In the genomic region with DNA sequence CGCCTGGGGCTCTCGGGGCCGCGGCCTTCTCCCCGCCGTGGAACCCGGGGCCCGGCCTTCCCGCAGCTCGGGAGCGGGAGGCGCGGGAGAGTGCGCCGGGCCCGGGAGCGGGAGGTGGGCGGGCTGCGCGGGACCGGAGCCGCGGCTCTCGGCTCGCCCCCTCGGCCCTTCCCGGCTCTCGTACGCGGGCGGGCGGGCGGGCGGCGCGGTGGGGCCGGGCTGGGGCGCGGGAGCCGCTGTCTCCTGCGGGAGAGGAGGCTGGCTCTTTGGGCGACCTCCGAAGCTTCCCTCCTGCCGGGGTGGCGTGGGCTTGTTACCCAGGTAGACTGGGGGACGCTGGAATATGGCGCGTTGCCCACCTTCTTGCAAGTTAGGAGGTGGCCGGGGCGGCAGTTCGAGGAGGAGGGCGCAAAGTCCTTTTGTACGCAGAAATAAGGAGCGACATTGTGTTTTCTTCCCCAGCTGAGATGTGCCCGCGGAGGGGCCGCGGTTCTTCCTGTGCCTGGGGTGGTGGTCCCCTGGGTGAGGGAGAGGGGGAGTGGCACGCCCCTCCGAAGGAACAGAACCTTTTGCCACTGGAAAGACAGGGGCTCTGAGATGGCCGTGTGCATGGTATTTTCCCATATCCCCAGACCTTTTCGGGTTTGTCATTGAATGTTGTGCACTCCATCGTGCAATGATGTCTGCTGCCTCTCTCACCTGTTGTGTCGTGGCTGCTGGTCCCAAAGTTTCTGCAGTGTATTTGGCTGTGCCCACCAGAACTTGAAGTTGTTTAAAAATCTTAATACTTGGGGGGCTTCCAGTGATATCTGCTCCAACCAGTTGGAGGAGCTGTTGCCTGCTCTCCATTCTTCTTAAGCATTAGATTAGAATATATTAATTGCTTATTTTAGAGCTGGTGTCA, we compare ENCODE assay signal across 8 cellular contexts. TPM values are rescaled to one million over a fixed set of nuclear protein-coding genes. Genes with fewer than 3 reads are reported as not detected.
DNase-seq lines count a peak whose midpoint lies in the region; ATAC-seq and TF ChIP-seq lines count a peak whose summit lies in the region.

No MANE protein-coding gene starts in this region.

- ATAC-seq in activated CD4-positive, alpha-beta T cell treated with anti-CD3 and anti-CD28 coated beads for 36 hours: no peak

- no peak overlapping the region for H2BK120ac ChIP-seq in H9 (ENCODE audit: low read depth, low read length, poor library complexity, severe bottlenecking)

- peaks cover 4% of the 10 kb centered on the region; the same call in 1 of the 2 replicates for H3K4me1 ChIP-seq in H9 (ENCODE audit: insufficient read depth, low read length)

- H2BK15ac ChIP-seq in H9 (ENCODE audit: low read depth, low read length): no peak overlapping the region

- H3K36me3 Mint-ChIP-seq in H9 (ENCODE audit: insufficient read depth in 1 of 3, low read depth in 3 of 3): peaks cover 0 to 19% (median 13%) of the 10 kb centered on the region in 3 experiments; a peak in 6 of 7 replicates
- peaks cover 32% of the 10 kb centered on the region for H3K36me3 Mint-ChIP-seq in activated CD4-positive, alpha-beta T cell treated with anti-CD3 and anti-CD28 coated beads for 36 hours (ENCODE audit: low read depth)

- no peak overlapping the region for H3K18ac ChIP-seq in H9 (ENCODE audit: insufficient read length, low read depth, low read length)

- H3T11ph ChIP-seq in H9 (ENCODE audit: low read length): no peak overlapping the region

- no peaks in the 10 kb centered on the region for H4K20me1 ChIP-seq in H9 (ENCODE audit: control insufficient read depth, insufficient read depth, insufficient read length)

- no peaks in the 10 kb centered on the region for H3K9me3 ChIP-seq in H9 (ENCODE audit: control insufficient read depth, low read depth, low read length)

- POLR2A ChIA-PET in activated CD4-positive, alpha-beta T cell treated with anti-CD3 and anti-CD28 coated beads for 36 hours (lab: Charles Lee): interaction anchor here (0.6 to 0.7 kb wide), 2 partner anchors 18 to 216 kb away, joined by 3 read pairs; no protein-coding TSS in a partner anchor

- H4K8ac ChIP-seq in H9 (replicated peaks; ENCODE audit: insufficient read length, low read depth, low read length): no peak overlapping the region

- H3K4me1 Mint-ChIP-seq in H9: peaks cover 25 to 27% of the 10 kb centered on the region in 2 experiments
- peaks cover 62% of the 10 kb centered on the region for H3K4me1 Mint-ChIP-seq in activated CD4-positive, alpha-beta T cell treated with anti-CD3 and anti-CD28 coated beads for 36 hours

- no peak overlapping the region for H3K27ac ChIP-seq in H9 (ENCODE audit: insufficient read length, low read depth, low read length)

- no peak overlapping the region for H3K23ac ChIP-seq in H9 (ENCODE audit: insufficient read length, low read depth, low read length)

- intact Hi-C loops in activated CD4-positive, alpha-beta T cell treated with anti-CD3 and anti-CD28 coated beads for 36 hours (cut with DNase I, micrococcal nuclease): loop anchor here (1.0 to 10.0 kb wide), 13 partner anchors 23 to 1960 kb away; partner anchors contain the start of genes AHCYL2 (in 1 of the 2), SMKR1 (in 1 of the 2), SND1 (in 1 of the 2) and SSMEM1 (in 1 of the 2)
- intact Hi-C loops in lower leg skin (cut with DNase I; ENCODE audit: low total_unique reads): no loop called here

- H3K27ac Mint-ChIP-seq in H9: peak overlapping the region; percentile 66 to 76 (median 70); a peak in 3 of 7 replicates
- peak overlapping the region; percentile 89 for H3K27ac Mint-ChIP-seq in activated CD4-positive, alpha-beta T cell treated with anti-CD3 and anti-CD28 coated beads for 36 hours

- DNase-seq in EH (ENCODE audit: low read depth): peak; percentile 44
- no peak for DNase-seq in H9
- peak; percentile 76 for DNase-seq in NB4 (ENCODE audit: low read depth)
- DNase-seq in activated CD4-positive, alpha-beta T cell treated with anti-CD3 and anti-CD28 coated beads for 36 hours: peak; percentile 58
- peak; percentile 74 for DNase-seq in dermis blood vessel endothelial cell
- peak; percentile 62 to 94 for DNase-seq in lower leg skin (ENCODE audit: low spot score in 2 of 2)
- peak; percentile 10 for DNase-seq in stimulated activated CD8-positive, alpha-beta memory T cell treated with anti-CD3 and anti-CD28 coated beads, Interleukin-12 subunit alpha, Interleukin-12 subunit beta, amount 100 ng/mL, for 24 hours (ENCODE audit: extremely low read depth)
- DNase-seq in AG08395 (ENCODE audit: low spot score): no peak

- peaks cover 3% of the 10 kb centered on the region for H3K79me1 ChIP-seq in H9 (ENCODE audit: insufficient read depth, low read depth, low read length, poor library complexity, severe bottlenecking)

- no peak overlapping the region for H3K56ac ChIP-seq in H9 (ENCODE audit: insufficient read length, low read depth, low read length)

- H2BK20ac ChIP-seq in H9 (ENCODE audit: low read depth, low read length, poor library complexity, severe bottlenecking): no peak overlapping the region

- H3K9me3 Mint-ChIP-seq in H9: no peaks in the 10 kb centered on the region
- H3K9me3 Mint-ChIP-seq in activated CD4-positive, alpha-beta T cell treated with anti-CD3 and anti-CD28 coated beads for 36 hours (ENCODE audit: low read depth): no peaks in the 10 kb centered on the region

- no peak for TF ChIP-seq POLR2A in NB4 (IDR thresholded peaks at IDR 0.05; ENCODE audit: extremely low read depth, insufficient read length)
- TF ChIP-seq POLR2A in lower leg skin (IDR thresholded peaks at IDR 0.05): no peak

- no peaks in the 10 kb centered on the region for H3K27me3 ChIP-seq in H9 (ENCODE audit: insufficient read depth, low read length)

- H3K9ac ChIP-seq in H9 (ENCODE audit: extremely low read depth, insufficient read length, low read length): peak overlapping the region; percentile 53

- no peak overlapping the region for H2AK5ac ChIP-seq in H9 (ENCODE audit: insufficient read length, low read length)

- no peak overlapping the region for H3K4ac ChIP-seq in H9 (ENCODE audit: low read depth, low read length)

- peak overlapping the region; percentile 89 to 96 for H3K4me3 Mint-ChIP-seq in H9
- H3K4me3 Mint-ChIP-seq in activated CD4-positive, alpha-beta T cell treated with anti-CD3 and anti-CD28 coated beads for 36 hours: peak overlapping the region; percentile 90

- no peaks in the 10 kb centered on the region for H3K27me3 Mint-ChIP-seq in H9 (ENCODE audit: low read depth)
- no peaks in the 10 kb centered on the region for H3K27me3 Mint-ChIP-seq in activated CD4-positive, alpha-beta T cell treated with anti-CD3 and anti-CD28 coated beads for 36 hours

- H3K14ac ChIP-seq in H9 (ENCODE audit: insufficient read depth, low read length): 0 out of 2 replicates have a peak overlapping the region, but pooled peaks have one; percentile 0

- H2BK12ac ChIP-seq in H9 (ENCODE audit: insufficient read length, low read depth, low read length): no peak overlapping the region

- WGBS in H9 (ENCODE audit: extremely low coverage, insufficient read length, low lambda C conversion rate): no CpG with 5 or more reads among the region's 64 CpGs
- WGBS in lower leg skin, 2 donors: 0 to 1% methylated on average over 27 to 28 of the region's 64 CpGs

- H2BK5ac ChIP-seq in H9 (ENCODE audit: insufficient read length, low read length): no peak overlapping the region

- peak overlapping the region; percentile 93 for H3K4me3 ChIP-seq in NB4 (ENCODE audit: low read depth, low read length)
- H3K4me3 ChIP-seq in lower leg skin (ENCODE audit: low read depth, poor library complexity, severe bottlenecking): peak overlapping the region; percentile 57

- peak; percentile 71 for TF ChIP-seq CTCF in H9 (conservative IDR thresholded peaks at IDR 0.05)
- TF ChIP-seq CTCF in NB4 (IDR thresholded peaks at IDR 0.05; ENCODE audit: low read depth, low read length): peak; percentile 85
- no peak for TF ChIP-seq CTCF in lower leg skin (IDR thresholded peaks at IDR 0.05)

- H4K91ac ChIP-seq in H9 (ENCODE audit: insufficient read length, low read depth, low read length): no peak overlapping the region

- no peak overlapping the region for H4K5ac ChIP-seq in H9 (ENCODE audit: insufficient read length, low read depth, low read length)

- CTCF ChIA-PET in activated CD4-positive, alpha-beta T cell treated with anti-CD3 and anti-CD28 coated beads for 36 hours (lab: Charles Lee): interaction anchor here (0.6 to 2.5 kb wide), 16 partner anchors 9 to 600 kb away, joined by 3 to 20 read pairs (median 4); no protein-coding TSS in a partner anchor

- H2AFZ ChIP-seq in H9 (ENCODE audit: low read length): no peak overlapping the region

- peaks cover 26% of the 10 kb centered on the region; the same call in 1 of the 2 replicates for H3K79me2 ChIP-seq in H9 (ENCODE audit: insufficient read depth, low read length)

- peak overlapping the region; percentile 98 for H3K4me2 ChIP-seq in H9 (ENCODE audit: insufficient read depth, insufficient read length, low read length)

- peaks cover 7% of the 10 kb centered on the region for H3K23me2 ChIP-seq in H9 (ENCODE audit: insufficient read length, low read depth, low read length, poor library complexity, severe bottlenecking)

RNA-seq across cellular contexts. Expression of gene NRF1, which starts 0.8 kb away (rescaled TPM):
- 19.3 and 20.0 TPM in 2 replicates for total RNA-seq in H9 (2021)
- total RNA-seq in activated CD4-positive, alpha-beta T cell treated with anti-CD3 and anti-CD28 coated beads for 36 hours: 10 to 100 TPM; 20.5 to 28.9 TPM
- 18.9 and 20.2 TPM in 2 replicates for total RNA-seq in dermis blood vessel endothelial cell
- 10 to 100 TPM; 16.4 to 22.6 (median 18.9) TPM for total RNA-seq in lower leg skin

Comparison
In these comparisons a context has a peak if more than half of its experiments do, and no peak if none do; other contexts are left out.
1. DNase-seq: peak in EH (single experiment), NB4 (single experiment), activated CD4-positive, alpha-beta T cell treated with anti-CD3 and anti-CD28 coated beads for 36 hours (single experiment), dermis blood vessel endothelial cell (single experiment), lower leg skin (2 of 2) and stimulated activated CD8-positive, alpha-beta memory T cell treated with anti-CD3 and anti-CD28 coated beads, Interleukin-12 subunit alpha, Interleukin-12 subunit beta, amount 100 ng/mL, for 24 hours (single experiment); none in H9 (single experiment) and AG08395 (single experiment).
2. CTCF ChIP-seq: peak in H9 (single experiment) and NB4 (single experiment); none in lower leg skin (0 of 3).